ENCODE assay signal across 8 cellular contexts in genomic region chr1:226940029-226940805, GRCh38. TPM values are rescaled to one million over a fixed set of nuclear protein-coding genes. Genes with fewer than 3 reads are reported as not detected.
DNase-seq lines count a peak whose midpoint lies in the region; ATAC-seq and TF ChIP-seq lines count a peak whose summit lies in the region.

Gene COQ8A, plus strand, starts transcription at chr1:226940294. Its CDS starts 21,092 bp downstream, at chr1:226961386.

- H3K27me3 ChIP-seq in GM23338 (ENCODE audit: insufficient read depth), result 0 out of 2 replicates have a peak, but pooled peaks cover 4% of the 10 kb centered on the region
- H3K27me3 ChIP-seq in esophagus muscularis mucosa, result no peaks in the 10 kb centered on the region
- no peaks in the 10 kb centered on the region for H3K27me3 ChIP-seq in muscle layer of colon (ENCODE audit: control insufficient read depth in 1 of 2, insufficient read depth in 2 of 2, low read length in 2 of 2)

- H3K9ac ChIP-seq in muscle layer of colon (ENCODE audit: low read length), result peak within 1 kb of the TSS; percentile 81

- H3K9me3 Mint-ChIP-seq in GM23338, result no peaks in the 10 kb centered on the region; the same call in 2 of the 3 replicates

- under 1% methylated on average over 17 of the region's 73 CpGs for WGBS in esophagus muscularis mucosa

- intact Hi-C loops in esophagus muscularis mucosa (cut with DNase I), result no loop called here

- H3K27ac ChIP-seq in GM23338 (ENCODE audit: low read depth) (peak within 1 kb of the TSS; percentile 95), esophagus muscularis mucosa (replicated peaks in 1 of 4) (peak within 1 kb of the TSS; percentile 93 to 99 (median 98)), muscle layer of colon (ENCODE audit: low read depth, low read length) (peak within 1 kb of the TSS; percentile 100)

- TF ChIP-seq POLR2A in esophagus muscularis mucosa (IDR thresholded peaks at IDR 0.05; ENCODE audit: low read depth), result peak; percentile 68

- TF ChIP-seq CTCF in GM23338 (conservative IDR thresholded peaks at IDR 0.05; ENCODE audit: low read depth in 2 of 2) (no peak), esophagus muscularis mucosa (IDR thresholded peaks at IDR 0.05) (peak in 1 of 3 experiments; percentile 9)

- H3K36me3 Mint-ChIP-seq in GM23338 (ENCODE audit: low read depth), result peaks cover 3% of the 10 kb centered on the region; the same call in 1 of the 3 replicates

- peaks cover 57% of the 10 kb centered on the region for H3K4me1 Mint-ChIP-seq in GM23338

- peak within 1 kb of the TSS; percentile 89 for H3K4me3 Mint-ChIP-seq in GM23338

- no peak for TF ChIP-seq EP300 in esophagus muscularis mucosa (IDR thresholded peaks at IDR 0.05)

- DNase-seq in DMS53 (lab: John Stamatoyannopoulos, UW) (peak; percentile 100), GM23338 (ENCODE audit: low spot score) (peak; percentile 99), Kasumi-1 (lab: John Stamatoyannopoulos, UW) (peak; percentile 99), RKO (ENCODE audit: low spot score) (peak; percentile 99), activated T-helper 1 cell treated with Interleukin-2 at 50 U/mL for 16 hours (ENCODE audit: low read depth) (peak; percentile 99), esophagus muscularis mucosa (ENCODE audit: extremely low spot score) (peak; percentile 100)
- DNase-seq in stimulated activated CD8-positive, alpha-beta memory T cell treated with anti-CD3 and anti-CD28 coated beads, Interleukin-7, amount 100 ng/mL, for 1 hour (ENCODE audit: low read depth in 2 of 2), result peak; percentile 96 to 97

- H2AFZ ChIP-seq in GM23338, result peak within 1 kb of the TSS; percentile 96

- peak within 1 kb of the TSS; percentile 76 for H3K4me3 ChIP-seq in GM23338
- H3K4me3 ChIP-seq in esophagus muscularis mucosa, result peak within 1 kb of the TSS; percentile 69 to 92 (median 84)
- H3K4me3 ChIP-seq in muscle layer of colon (ENCODE audit: low read depth in 1 of 2, low read length in 2 of 2), result peak within 1 kb of the TSS; percentile 79 to 94

- H3K27me3 Mint-ChIP-seq in GM23338 (ENCODE audit: insufficient read depth, low read depth, poor library complexity), result peaks cover 22% of the 10 kb centered on the region

- H3K9me2 ChIP-seq in GM23338 (ENCODE audit: insufficient read depth), result no peaks in the 10 kb centered on the region

- H3K36me3 ChIP-seq in GM23338 (ENCODE audit: insufficient read depth) (no peaks in the 10 kb centered on the region), esophagus muscularis mucosa (no peaks in the 10 kb centered on the region), muscle layer of colon (ENCODE audit: insufficient read depth, low read length) (no peaks in the 10 kb centered on the region)

- peaks cover 38% of the 10 kb centered on the region for H3K79me2 ChIP-seq in GM23338 (replicated peaks; ENCODE audit: insufficient read depth)

- peak within 1 kb of the TSS; percentile 94 for H3K4me2 ChIP-seq in GM23338

- H4K20me1 ChIP-seq in GM23338 (replicated peaks; ENCODE audit: insufficient read depth), result peaks cover 3% of the 10 kb centered on the region; the same call in 1 of the 2 replicates

- H3F3A ChIP-seq in GM23338 (replicated peaks; ENCODE audit: low read depth), result 0 out of 2 replicates have a peak, but pooled peaks cover 5% of the 10 kb centered on the region

- H3K9me3 ChIP-seq in esophagus muscularis mucosa, result peaks cover 0 to 2% (median under 1%) of the 10 kb centered on the region in 4 donors
- H3K9me3 ChIP-seq in muscle layer of colon (ENCODE audit: low read length), result no peaks in the 10 kb centered on the region

- peak within 1 kb of the TSS; percentile 96 for H3K27ac Mint-ChIP-seq in GM23338

- ATAC-seq in GM23338, result peak; percentile 94

- H3K4me1 ChIP-seq in GM23338 (ENCODE audit: insufficient read depth), result peaks cover 34% of the 10 kb centered on the region
- peaks cover 36 to 61% (median 59%) of the 10 kb centered on the region in 4 donors for H3K4me1 ChIP-seq in esophagus muscularis mucosa
- peaks cover 53% of the 10 kb centered on the region for H3K4me1 ChIP-seq in muscle layer of colon (ENCODE audit: insufficient read depth, low read length)

TF ChIP-seq in GM23338, 12 proteins besides CTCF, POLR2A, EP300 and RAD21:
- TF ChIP-seq ZNF331 (CRISPR knock-in tag; IDR thresholded peaks at IDR 0.05; ENCODE audit: low read depth) (no peak), CREB1 (CRISPR knock-in tag; IDR thresholded peaks at IDR 0.05; ENCODE audit: low read depth) (peak; percentile 71), POLR2AphosphoS5 (IDR thresholded peaks at IDR 0.05; ENCODE audit: low read depth) (0 out of 2 replicates have a peak, but pooled peaks have one; percentile 44)
- TF ChIP-seq, protein P1, sequence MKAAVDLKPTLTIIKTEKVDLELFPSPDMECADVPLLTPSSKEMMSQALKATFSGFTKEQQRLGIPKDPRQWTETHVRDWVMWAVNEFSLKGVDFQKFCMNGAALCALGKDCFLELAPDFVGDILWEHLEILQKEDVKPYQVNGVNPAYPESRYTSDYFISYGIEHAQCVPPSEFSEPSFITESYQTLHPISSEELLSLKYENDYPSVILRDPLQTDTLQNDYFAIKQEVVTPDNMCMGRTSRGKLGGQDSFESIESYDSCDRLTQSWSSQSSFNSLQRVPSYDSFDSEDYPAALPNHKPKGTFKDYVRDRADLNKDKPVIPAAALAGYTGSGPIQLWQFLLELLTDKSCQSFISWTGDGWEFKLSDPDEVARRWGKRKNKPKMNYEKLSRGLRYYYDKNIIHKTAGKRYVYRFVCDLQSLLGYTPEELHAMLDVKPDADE (IDR thresholded peaks at IDR 0.05), result no peak

RNA-seq across cellular contexts. Expression of gene COQ8A, which starts in this region (rescaled TPM):
- total RNA-seq in GM23338 (2014; rRNA removed; shearing (Covaris generic)), result 37.4 TPM in 2 replicates
- 25.2 and 28.5 TPM in 2 replicates for polyA plus RNA-seq in GM23338 (2016; fragmentation: Nextera tagmentation; extraction: Ambion mirVana)
- total RNA-seq in esophagus muscularis mucosa, result 100 to 1,000 TPM in 1 of 4 donors, 10 to 100 TPM in 3; 73.1 to 118 (median 80.9) TPM

Comparison
In these comparisons a context has a peak if more than half of its experiments do, and no peak if none do; other contexts are left out.
1. Peak in every context shown above with its lines: DNase-seq, ATAC-seq, H3K4me3 ChIP-seq and H3K27ac ChIP-seq.